Comparison of ENCODE assay signal across 9 cellular contexts in the genomic region with DNA sequence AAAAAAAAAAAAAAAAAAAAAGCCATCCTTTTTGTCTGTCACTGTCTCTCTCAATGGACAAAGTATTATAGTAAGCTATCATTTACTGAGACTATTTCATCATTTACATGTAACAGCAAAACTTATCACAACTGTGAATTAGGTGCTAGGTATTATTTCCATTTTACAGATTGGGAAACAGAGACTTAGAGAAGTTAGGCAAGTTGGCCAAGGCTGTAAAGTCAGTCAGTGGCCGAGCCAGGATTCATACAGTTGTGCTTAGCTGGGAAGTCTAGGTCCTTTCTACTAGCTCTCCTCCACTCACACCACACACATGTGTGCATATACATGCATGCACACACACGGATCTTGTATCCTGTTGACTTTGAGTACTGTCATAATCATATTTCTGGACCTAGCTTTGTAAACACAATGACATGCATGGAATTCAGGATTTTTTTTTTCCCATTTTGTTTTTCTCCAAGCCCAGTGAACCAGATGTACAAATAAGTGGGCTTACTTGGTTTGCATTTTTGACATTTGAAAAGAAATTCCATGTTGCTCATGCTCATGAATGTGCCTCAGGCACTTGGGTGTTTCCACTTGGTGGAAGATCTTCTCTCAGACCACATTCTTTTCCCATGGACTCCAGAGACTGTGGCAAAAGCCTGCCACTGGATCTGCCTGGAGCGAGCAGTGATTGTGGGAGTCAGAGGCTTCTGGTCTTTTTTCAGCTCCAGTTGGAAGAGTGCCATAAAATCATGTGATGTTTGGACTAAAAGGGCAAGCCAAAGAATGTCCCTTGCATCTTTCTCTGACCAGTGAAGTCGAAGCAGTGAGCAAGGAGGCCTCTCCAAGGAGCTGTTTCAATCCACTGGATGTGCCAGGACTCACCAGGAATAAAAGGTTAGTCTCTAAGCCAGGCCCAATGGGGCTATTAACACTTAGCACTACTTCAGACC.
A peak's percentile ranks its signal among the peaks of the same experiment; 100 is the strongest.
DNase-seq lines count a peak whose midpoint lies in the region; ATAC-seq, FAIRE-seq and TF ChIP-seq lines count a peak whose summit lies in the region.
"Had no signal": no experiment of that assay in that cellular context is flagged by ENCODE, and none has a peak within 500 bp of the region (broad histone marks: within the 10 kb centered on the region; RNA-seq: fewer than 3 reads in every experiment).

No MANE protein-coding gene starts in this region.

- H3K36me3 Mint-ChIP-seq in activated naive CD4-positive, alpha-beta T cell treated with anti-CD3 and anti-CD28 coated beads for 36 hours (ENCODE audit: low read depth), result no peaks in the 10 kb centered on the region

- TF ChIP-seq CTCF in bronchial epithelial cell (IDR thresholded peaks at IDR 0.05; ENCODE audit: insufficient read depth, low read length, severe bottlenecking) (no peak), suprapubic skin (IDR thresholded peaks at IDR 0.05) (no peak)

- DNase-seq in HT1080 (ENCODE audit: low read depth) (peak; percentile 23), bronchial epithelial cell (ENCODE audit: low read depth) (peak; percentile 64), islet precursor cell (peak; percentile 97), suprapubic skin (ENCODE audit: low spot score in 2 of 2) (no peak)
- DNase-seq in activated naive CD4-positive, alpha-beta T cell treated with anti-CD3 and anti-CD28 coated beads for 36 hours, result no peak
- DNase-seq in stimulated activated CD4-positive, alpha-beta T cell treated with anti-CD3 and anti-CD28 coated beads, Interleukin-2, amount 100 ng/mL, for 24 hours, result no peak
- DNase-seq: NCI-H1930 had no signal

- no peak for TF ChIP-seq POLR2A in suprapubic skin (IDR thresholded peaks at IDR 0.05)

- H3K4me1 Mint-ChIP-seq in activated naive CD4-positive, alpha-beta T cell treated with anti-CD3 and anti-CD28 coated beads for 36 hours (ENCODE audit: low read depth), result no peaks in the 10 kb centered on the region

- CTCF ChIA-PET in activated naive CD4-positive, alpha-beta T cell treated with anti-CD3 and anti-CD28 coated beads for 36 hours (lab: Charles Lee), result interaction anchor here (1.0 to 1.2 kb wide), 2 partner anchors 12 to 440 kb away, joined by 4 to 5 read pairs; no protein-coding TSS in a partner anchor

- peaks cover 11% of the 10 kb centered on the region for H3K27me3 Mint-ChIP-seq in activated naive CD4-positive, alpha-beta T cell treated with anti-CD3 and anti-CD28 coated beads for 36 hours (ENCODE audit: low read depth)

- H3K4me3 ChIP-seq in bronchial epithelial cell (ENCODE audit: low read depth, low read length), result no peak overlapping the region
- H3K4me3 ChIP-seq in suprapubic skin, result no peak overlapping the region

- no peak overlapping the region for H3K4me3 Mint-ChIP-seq in activated naive CD4-positive, alpha-beta T cell treated with anti-CD3 and anti-CD28 coated beads for 36 hours

- peak overlapping the region; percentile 51 for H3K27ac ChIP-seq in suprapubic skin

- peaks cover 6% of the 10 kb centered on the region for H3K4me1 ChIP-seq in suprapubic skin

- intact Hi-C loops in activated naive CD4-positive, alpha-beta T cell treated with anti-CD3 and anti-CD28 coated beads for 36 hours (cut with micrococcal nuclease), result no loop called here

- H3K9me3 ChIP-seq in suprapubic skin, result no peaks in the 10 kb centered on the region

- H3K9me3 Mint-ChIP-seq in activated naive CD4-positive, alpha-beta T cell treated with anti-CD3 and anti-CD28 coated beads for 36 hours, result no peaks in the 10 kb centered on the region

- TF ChIP-seq EP300 in suprapubic skin (IDR thresholded peaks at IDR 0.05), result no peak

- H3K27ac Mint-ChIP-seq in activated naive CD4-positive, alpha-beta T cell treated with anti-CD3 and anti-CD28 coated beads for 36 hours, result no peak overlapping the region

- H3K27me3 ChIP-seq in bronchial epithelial cell (ENCODE audit: control insufficient read depth, insufficient read depth, low read length), result no peaks in the 10 kb centered on the region
- H3K27me3 ChIP-seq in suprapubic skin, result no peaks in the 10 kb centered on the region

- 56% methylated on average over 4 of the region's 4 CpGs for WGBS in suprapubic skin

- no peak for FAIRE-seq in bronchial epithelial cell (lab: Jason Lieb, UNC)

- no peak for ATAC-seq in HG02798 (IDR thresholded peaks at IDR 0.05; ENCODE audit: poor library complexity, unreplicated experiment)
- ATAC-seq: activated CD4-positive, CD25-positive, alpha-beta regulatory T cell treated with anti-CD3 and anti-CD28 coated beads, Interleukin-2, amount 50 U/mL, for 24 hours had no signal

- H3K36me3 ChIP-seq in bronchial epithelial cell (ENCODE audit: control insufficient read depth, insufficient read depth, low read length), result no peaks in the 10 kb centered on the region
- H3K36me3 ChIP-seq in suprapubic skin, result no peaks in the 10 kb centered on the region

Comparison
In these comparisons a context has a peak if more than half of its experiments do, and no peak if none do; other contexts are left out.
1. DNase-seq: peak in HT1080 (single experiment), bronchial epithelial cell (single experiment) and islet precursor cell (single experiment); none in suprapubic skin (0 of 2), activated naive CD4-positive, alpha-beta T cell treated with anti-CD3 and anti-CD28 coated beads for 36 hours (single experiment) and stimulated activated CD4-positive, alpha-beta T cell treated with anti-CD3 and anti-CD28 coated beads, Interleukin-2, amount 100 ng/mL, for 24 hours (0 of 2).